8 cellular contexts compared by ENCODE assay signal in genomic region chr16:57536306-57537193, GRCh38. TPM values are rescaled to one million over a fixed set of nuclear protein-coding genes. Genes with fewer than 3 reads are reported as not detected.
DNase-seq lines count a peak whose midpoint lies in the region; ATAC-seq and TF ChIP-seq lines count a peak whose summit lies in the region.

Gene CCDC102A, minus strand, starts transcription at chr16:57536571. Its CDS starts 7,394 bp downstream, at chr16:57529177.

- peak within 1 kb of the TSS; percentile 95 for H3K27ac Mint-ChIP-seq in activated CD8-positive, alpha-beta T cell treated with anti-CD3 and anti-CD28 coated beads for 36 hours
- peak within 1 kb of the TSS; percentile 79 for H3K27ac Mint-ChIP-seq in type B pancreatic cell

- TF ChIP-seq CTCF in activated CD8-positive, alpha-beta T cell treated with anti-CD3 and anti-CD28 coated beads for 36 hours (IDR thresholded peaks at IDR 0.05): no peak
- no peak for TF ChIP-seq CTCF in epithelial cell of proximal tubule (conservative IDR thresholded peaks at IDR 0.05; ENCODE audit: low read depth, low read length)
- no peak for TF ChIP-seq CTCF in type B pancreatic cell (conservative IDR thresholded peaks at IDR 0.05)

- peak within 1 kb of the TSS; percentile 68 for H3K4me3 ChIP-seq in HUES64 (ENCODE audit: low read length)
- H3K4me3 ChIP-seq in epithelial cell of proximal tubule (ENCODE audit: low read depth, low read length): peak within 1 kb of the TSS; percentile 70

- H3K9me3 ChIP-seq in HUES64 (ENCODE audit: insufficient read depth, low read depth, low read length): no peaks in the 10 kb centered on the region

- in situ Hi-C loops in G401 (cut with HindIII; ENCODE audit: low sequenced_read_pairs): no loop called here

- no peaks in the 10 kb centered on the region for H3K27me3 Mint-ChIP-seq in activated CD8-positive, alpha-beta T cell treated with anti-CD3 and anti-CD28 coated beads for 36 hours
- peaks cover 15% of the 10 kb centered on the region for H3K27me3 Mint-ChIP-seq in type B pancreatic cell

- intact Hi-C loops in activated CD8-positive, alpha-beta T cell treated with anti-CD3 and anti-CD28 coated beads for 36 hours (cut with micrococcal nuclease): loop anchor here (5.0 kb wide), 1 partner anchor 49 kb away; the partner anchor contains the start of gene DOK4

- peak within 1 kb of the TSS; percentile 91 for H3K9ac ChIP-seq in HUES64 (ENCODE audit: low read depth, low read length)

- no peaks in the 10 kb centered on the region for H3K36me3 Mint-ChIP-seq in activated CD8-positive, alpha-beta T cell treated with anti-CD3 and anti-CD28 coated beads for 36 hours (ENCODE audit: low read depth)
- H3K36me3 Mint-ChIP-seq in type B pancreatic cell: no peaks in the 10 kb centered on the region

- H3K36me3 ChIP-seq in HUES64 (ENCODE audit: insufficient read depth, low read length): no peaks in the 10 kb centered on the region

- DNase-seq in G401 (ENCODE audit: low spot score): no peak
- peak; percentile 76 for DNase-seq in activated CD8-positive, alpha-beta T cell treated with anti-CD3 and anti-CD28 coated beads for 36 hours
- DNase-seq in epithelial cell of proximal tubule (ENCODE audit: low read depth): no peak
- DNase-seq in myocyte (ENCODE audit: low read depth): peak; percentile 41
- DNase-seq in type B pancreatic cell (ENCODE audit: extremely low spot score, unreplicated experiment): no peak
- no peak for DNase-seq in NCI-H2081 treated with DMSO at 0.1 percent for 48 hours (lab: John Stamatoyannopoulos, UW)

- no peaks in the 10 kb centered on the region for H3K9me3 Mint-ChIP-seq in activated CD8-positive, alpha-beta T cell treated with anti-CD3 and anti-CD28 coated beads for 36 hours
- H3K9me3 Mint-ChIP-seq in type B pancreatic cell: no peaks in the 10 kb centered on the region

- under 1% methylated on average over 77 of the region's 81 CpGs for WGBS in HUES64

- POLR2A ChIA-PET in activated CD8-positive, alpha-beta T cell treated with anti-CD3 and anti-CD28 coated beads for 36 hours (lab: Charles Lee): interaction anchor here (0.6 to 1.9 kb wide), 15 partner anchors 8 to 624 kb away, joined by 3 to 8 read pairs (median 4); partner anchors contain the start of gene KATNB1

- peaks cover 6% of the 10 kb centered on the region; the same call in 1 of the 2 replicates for H3K27me3 ChIP-seq in HUES64 (ENCODE audit: insufficient read depth, low read length)

- H3K4me1 Mint-ChIP-seq in activated CD8-positive, alpha-beta T cell treated with anti-CD3 and anti-CD28 coated beads for 36 hours (ENCODE audit: low read depth): peaks cover 71% of the 10 kb centered on the region
- H3K4me1 Mint-ChIP-seq in type B pancreatic cell (ENCODE audit: unreplicated experiment): peaks cover 36% of the 10 kb centered on the region

- H3K4me3 Mint-ChIP-seq in activated CD8-positive, alpha-beta T cell treated with anti-CD3 and anti-CD28 coated beads for 36 hours: peak within 1 kb of the TSS; percentile 81
- H3K4me3 Mint-ChIP-seq in type B pancreatic cell: peak within 1 kb of the TSS; percentile 90

- ATAC-seq in GM21526 (IDR thresholded peaks at IDR 0.05; ENCODE audit: low FRiP score, unreplicated experiment): peak; percentile 14
- ATAC-seq in activated CD8-positive, alpha-beta T cell treated with anti-CD3 and anti-CD28 coated beads for 36 hours: peak; percentile 46

- peaks cover 23% of the 10 kb centered on the region for H3K4me1 ChIP-seq in HUES64 (ENCODE audit: insufficient read depth, low read length)

- peak within 1 kb of the TSS; percentile 98 for H3K27ac ChIP-seq in HUES64 (ENCODE audit: low read depth, low read length)

- CTCF ChIA-PET in activated CD8-positive, alpha-beta T cell treated with anti-CD3 and anti-CD28 coated beads for 36 hours (lab: Charles Lee): interaction anchor here (0.8 to 2.5 kb wide), 11 partner anchors 8 to 237 kb away, joined by 3 to 13 read pairs (median 5); partner anchors contain the start of genes CIAPIN1, COQ9, DOK4 and POLR2C

RNA-seq across cellular contexts. Expression of gene CCDC102A, which starts in this region (rescaled TPM):
- 25.0 and 26.7 TPM in 2 replicates for total RNA-seq in G401 (2014; rRNA removed; shearing (Covaris generic))
- 6.1 TPM for polyA plus RNA-seq in HUES64 (2013, experiment 1 of 2)
- 4.8 TPM for polyA plus RNA-seq in HUES64 (2013, experiment 2 of 2)
- 1 to 10 TPM; 7.1 to 7.9 TPM for total RNA-seq in activated CD8-positive, alpha-beta T cell treated with anti-CD3 and anti-CD28 coated beads for 36 hours
- total RNA-seq in epithelial cell of proximal tubule: 14.0 and 22.7 TPM in 2 replicates
- 12.1 and 13.2 TPM in 2 replicates for total RNA-seq in myocyte
- polyA plus RNA-seq in myocyte (2012): 8.9 TPM
- total RNA-seq in type B pancreatic cell (ENCODE audit: low replicate concordance): 6.9 and 14.4 TPM in 2 replicates

Comparison
In these comparisons a context has a peak if more than half of its experiments do, and no peak if none do; other contexts are left out.
1. DNase-seq: peak in activated CD8-positive, alpha-beta T cell treated with anti-CD3 and anti-CD28 coated beads for 36 hours (single experiment) and myocyte (single experiment); none in G401 (single experiment), epithelial cell of proximal tubule (single experiment), type B pancreatic cell (single experiment) and NCI-H2081 treated with DMSO at 0.1 percent for 48 hours (single experiment).